In genomic region chr4:2265113-2266110, GRCh38 we compare ENCODE assay signal across 13 cellular contexts. TPM values are rescaled to one million over a fixed set of nuclear protein-coding genes. Genes with fewer than 3 reads are reported as not detected.
DNase-seq lines count a peak whose midpoint lies in the region; ATAC-seq and TF ChIP-seq lines count a peak whose summit lies in the region.
"Had no signal": no experiment of that assay in that cellular context is flagged by ENCODE, and none has a peak within 500 bp of the region (broad histone marks: within the 10 kb centered on the region; RNA-seq: fewer than 3 reads in every experiment).

No MANE protein-coding gene starts in this region.

- no peak for TF ChIP-seq EP300 in esophagus muscularis mucosa (IDR thresholded peaks at IDR 0.05)
- TF ChIP-seq EP300 in tibial nerve (IDR thresholded peaks at IDR 0.05): no peak
- TF ChIP-seq EP300 in stomach (IDR thresholded peaks at IDR 0.05): no peak

- peaks cover 0 to 6% (median 2%) of the 10 kb centered on the region in 4 donors for H3K4me1 Mint-ChIP-seq in naive thymus-derived CD8-positive, alpha-beta T cell

- H3K27ac ChIP-seq in VCaP: peak overlapping the region; percentile 57
- H3K27ac ChIP-seq in esophagus muscularis mucosa (replicated peaks in 1 of 4): peak overlapping the region; percentile 50 to 79 (median 61)
- H3K27ac ChIP-seq in tibial nerve: peak overlapping the region; percentile 32 to 70 (median 61)
- H3K27ac ChIP-seq in stomach: peak overlapping the region in 2 of 5 donors; percentile 4 to 43

- no peak for DNase-seq in esophagus muscularis mucosa (ENCODE audit: extremely low spot score)
- DNase-seq in naive thymus-derived CD8-positive, alpha-beta T cell: peak in 1 of 10 donors; percentile 8
- no peak for DNase-seq in tibial nerve (ENCODE audit: low spot score in 2 of 2)
- DNase-seq in globus pallidus (ENCODE audit: low spot score): no peak
- no peak for DNase-seq in GF-D8 (lab: John Stamatoyannopoulos, UW)
- no peak for DNase-seq in stomach
- no peak for DNase-seq in effector CD4-positive, alpha-beta T cell
- DNase-seq: activated CD4-positive, alpha-beta memory T cell treated with anti-CD3 and anti-CD28 coated beads, Interleukin-2, amount 10 ng/mL, durations not matched to agents 7 days and 5 days; activated gamma-delta T cell; mesendoderm; NCI-H2107; stimulated activated naive CD4-positive, alpha-beta T cell had no signal

- H3K27me3 ChIP-seq in esophagus muscularis mucosa: no peaks in the 10 kb centered on the region
- no peaks in the 10 kb centered on the region for H3K27me3 ChIP-seq in tibial nerve
- H3K27me3 ChIP-seq in stomach: no peaks in the 10 kb centered on the region

- peaks cover 37 to 59% (median 47%) of the 10 kb centered on the region in 4 donors for H3K4me1 ChIP-seq in esophagus muscularis mucosa
- peaks cover 0 to 50% (median 30%) of the 10 kb centered on the region in 4 donors for H3K4me1 ChIP-seq in tibial nerve
- peaks cover 20 to 53% (median 45%) of the 10 kb centered on the region in 4 donors for H3K4me1 ChIP-seq in stomach

- intact Hi-C loops in esophagus muscularis mucosa (cut with DNase I) (no loop called here), stomach (cut with DNase I; ENCODE audit: low total_unique reads) (no loop called here)

- no peaks in the 10 kb centered on the region for H3K27me3 Mint-ChIP-seq in naive thymus-derived CD8-positive, alpha-beta T cell
- H3K27me3 Mint-ChIP-seq: activated CD4-positive, alpha-beta memory T cell treated with anti-CD3 and anti-CD28 coated beads, Interleukin-2, amount 10 ng/mL, durations not matched to agents 7 days and 5 days had no signal

- TF ChIP-seq POLR2A in esophagus muscularis mucosa (IDR thresholded peaks at IDR 0.05; ENCODE audit: low read depth) (no peak), tibial nerve (IDR thresholded peaks at IDR 0.05) (no peak), stomach (IDR thresholded peaks at IDR 0.05) (no peak)

- no peak for ATAC-seq in naive thymus-derived CD8-positive, alpha-beta T cell

- H3K9me3 ChIP-seq in esophagus muscularis mucosa (no peaks in the 10 kb centered on the region), tibial nerve (no peaks in the 10 kb centered on the region), stomach (no peaks in the 10 kb centered on the region)

- H3K27ac Mint-ChIP-seq in naive thymus-derived CD8-positive, alpha-beta T cell: peak overlapping the region in 8 of 10 donors; percentile 9 to 78 (median 49)
- H3K27ac Mint-ChIP-seq: activated CD4-positive, alpha-beta memory T cell treated with anti-CD3 and anti-CD28 coated beads, Interleukin-2, amount 10 ng/mL, durations not matched to agents 7 days and 5 days had no signal

- H3K36me3 ChIP-seq in esophagus muscularis mucosa: peaks cover 0 to 5% (median 2%) of the 10 kb centered on the region in 4 donors
- H3K36me3 ChIP-seq in tibial nerve: peaks cover 0 to 8% (median 0%) of the 10 kb centered on the region in 3 donors
- H3K36me3 ChIP-seq in stomach: peaks cover 0 to 11% (median 4%) of the 10 kb centered on the region in 4 donors

- H3K4me3 Mint-ChIP-seq in naive thymus-derived CD8-positive, alpha-beta T cell: peak overlapping the region in 1 of 10 donors; percentile 58
- H3K4me3 Mint-ChIP-seq: activated CD4-positive, alpha-beta memory T cell treated with anti-CD3 and anti-CD28 coated beads, Interleukin-2, amount 10 ng/mL, durations not matched to agents 7 days and 5 days had no signal

- peak overlapping the region in 1 of 4 donors; percentile 10 for H3K4me3 ChIP-seq in esophagus muscularis mucosa
- no peak overlapping the region for H3K4me3 ChIP-seq in tibial nerve
- no peak overlapping the region for H3K4me3 ChIP-seq in stomach

- H3K36me3 Mint-ChIP-seq in naive thymus-derived CD8-positive, alpha-beta T cell: no peaks in the 10 kb centered on the region

- POLR2A ChIA-PET in naive thymus-derived CD8-positive, alpha-beta T cell (lab: Charles Lee): interaction anchor here (1.0 to 1.2 kb wide), 2 partner anchors 16 to 24 kb away, joined by 3 read pairs; partner anchors contain the start of genes HAUS3 and POLN

- no peaks in the 10 kb centered on the region for H3K9me3 Mint-ChIP-seq in naive thymus-derived CD8-positive, alpha-beta T cell
- H3K9me3 Mint-ChIP-seq: activated CD4-positive, alpha-beta memory T cell treated with anti-CD3 and anti-CD28 coated beads, Interleukin-2, amount 10 ng/mL, durations not matched to agents 7 days and 5 days had no signal

- WGBS in esophagus muscularis mucosa: 88% methylated on average over 14 of the region's 19 CpGs
- WGBS in tibial nerve, 2 donors: 74 to 90% methylated on average over 13 of the region's 19 CpGs
- 86 to 90% (median 89%) methylated on average over 13 to 19 of the region's 19 CpGs for WGBS in stomach, 5 donors

- TF ChIP-seq CTCF in VCaP (conservative IDR thresholded peaks at IDR 0.05): no peak
- TF ChIP-seq CTCF in esophagus muscularis mucosa (IDR thresholded peaks at IDR 0.05): no peak
- TF ChIP-seq CTCF in tibial nerve (IDR thresholded peaks at IDR 0.05): no peak
- TF ChIP-seq CTCF in stomach (IDR thresholded peaks at IDR 0.05): no peak

RNA-seq across cellular contexts. Expression of gene MXD4, which starts 3.5 kb away (rescaled TPM):
- 10 to 100 TPM; 38.8 to 86.4 (median 59.2) TPM for total RNA-seq in esophagus muscularis mucosa
- total RNA-seq in naive thymus-derived CD8-positive, alpha-beta T cell: 10 to 100 TPM; 41.9 to 44.2 TPM
- 10 to 100 TPM; 15.6 to 30.0 (median 20.5) TPM for polyA plus RNA-seq in naive thymus-derived CD8-positive, alpha-beta T cell
- 10 to 100 TPM; 62.4 to 77.1 (median 62.9) TPM for total RNA-seq in tibial nerve
- 100 to 1,000 TPM in 1 of 5 donors, 10 to 100 TPM in 4; 22.8 to 114 (median 48.7) TPM for total RNA-seq in stomach
- 10 to 100 TPM; 19.1 to 49.4 (median 30.1) TPM for polyA plus RNA-seq in stomach

RNA-seq across cellular contexts. Expression of gene HAUS3, which starts 23.5 kb away (rescaled TPM):
- total RNA-seq in esophagus muscularis mucosa (10 to 100 TPM in 3 of 4 donors, 1 to 10 TPM in 1; 9.9 to 14.1 (median 11.3) TPM), tibial nerve (10 to 100 TPM in 3 of 4 donors, 1 to 10 TPM in 1; 9.6 to 20.1 (median 17.5) TPM), stomach (10 to 100 TPM in 4 of 5 donors, 1 to 10 TPM in 1; 7.6 to 37.4 (median 17.5) TPM)
- total RNA-seq in naive thymus-derived CD8-positive, alpha-beta T cell: 10 to 100 TPM; 28.4 to 30.1 TPM
- polyA plus RNA-seq in naive thymus-derived CD8-positive, alpha-beta T cell: 10 to 100 TPM; 16.3 to 22.2 (median 18.8) TPM
- polyA plus RNA-seq in stomach: 1 to 10 TPM; 5.5 to 7.4 (median 6.8) TPM

RNA-seq across cellular contexts. Expression of gene POLN, which starts 23.5 kb away (rescaled TPM):
- total RNA-seq in esophagus muscularis mucosa: 1 to 10 TPM; 1.2 to 3.3 (median 2.7) TPM
- 1 to 10 TPM; 2.9 to 3.8 TPM for total RNA-seq in naive thymus-derived CD8-positive, alpha-beta T cell
- polyA plus RNA-seq in naive thymus-derived CD8-positive, alpha-beta T cell: under 1 TPM in 2 of 3 donors, not detected in 1; 0.44 to 0.55 TPM
- total RNA-seq in tibial nerve: 1 to 10 TPM; 3.3 to 9.6 (median 5.5) TPM
- total RNA-seq in stomach: 1 to 10 TPM in 2 of 5 donors, under 1 TPM in 1, not detected in 2; 0.29 to 5.1 (median 1.4) TPM
- 1 to 10 TPM in 2 of 3 donors, under 1 TPM in 1; 0.90 to 1.7 (median 1.3) TPM for polyA plus RNA-seq in stomach
